13 cellular contexts compared by ENCODE assay signal in the genomic region with DNA sequence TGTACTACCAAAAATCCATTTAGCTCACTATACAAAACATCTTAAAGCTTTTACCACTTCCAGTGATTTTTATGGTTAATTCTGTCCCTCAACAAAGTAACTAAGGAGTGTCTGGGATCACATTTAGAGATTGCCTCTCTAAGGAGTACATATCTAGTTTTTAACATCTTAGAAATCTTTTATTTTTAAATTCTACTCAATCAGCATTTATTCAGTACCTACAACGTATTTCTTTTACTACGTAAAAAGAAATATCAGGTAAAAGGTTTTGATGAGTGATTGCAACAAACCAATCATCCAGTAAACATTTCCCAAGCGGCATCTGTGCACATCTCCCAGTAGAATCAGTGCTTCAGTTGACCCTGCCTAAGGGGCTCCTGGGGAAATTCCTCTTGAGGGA. TPM values are rescaled to one million over a fixed set of nuclear protein-coding genes. Genes with fewer than 3 reads are reported as not detected.
DNase-seq lines count a peak whose midpoint lies in the region; ATAC-seq, FAIRE-seq and TF ChIP-seq lines count a peak whose summit lies in the region.
"Had no signal": no experiment of that assay in that cellular context is flagged by ENCODE, and none has a peak within 500 bp of the region (broad histone marks: within the 10 kb centered on the region; RNA-seq: fewer than 3 reads in every experiment).

No MANE protein-coding gene starts in this region.

- CTCF ChIA-PET in Caco-2 (lab: Charles Lee): no interaction called here
- CTCF ChIA-PET in K562 (lab: Yijun Ruan, JAX; ENCODE audit: low intra/inter-chr PET ratio): no interaction called here

- no TSS peak for BruUV-seq in Caco-2 (replicated peaks; lab: Mats Ljungman, UMichigan)
- no TSS peak for BruUV-seq in K562 (replicated peaks; lab: Mats Ljungman, UMichigan)

- ATAC-seq in K562 (0 out of 3 replicates have a peak, but pooled peaks have one; percentile 22), GM19395 (IDR thresholded peaks at IDR 0.05; ENCODE audit: unreplicated experiment) (no peak)

- H4K20me1 ChIP-seq in K562 (replicated peaks; ENCODE audit: control insufficient read depth, insufficient read depth, low read length): 0 out of 2 replicates have a peak, but pooled peaks cover 3% of the 10 kb centered on the region

- POLR2A ChIA-PET in Caco-2 (lab: Charles Lee): no interaction called here
- POLR2A ChIA-PET in K562 (lab: Yijun Ruan, JAX): interaction anchor here (0.6 to 1.6 kb wide), 2 partner anchors 9 to 12 kb away, joined by 3 to 5 read pairs; no protein-coding TSS in a partner anchor

- no peak for TF ChIP-seq EP300 in K562 (IDR thresholded peaks at IDR 0.05; ENCODE audit: low read length)

- no peak overlapping the region for H3K4me3 Mint-ChIP-seq in Caco-2 (ENCODE audit: unreplicated experiment)
- no peak overlapping the region for H3K4me3 Mint-ChIP-seq in T-helper 2 cell treated with Interferon-gamma antibody and Interleukin-4, amounts not matched to agents 5 μg/mL and 100 μg/mL, for 36 hours
- H3K4me3 Mint-ChIP-seq: activated CD4-positive, alpha-beta memory T cell treated with anti-CD3 and anti-CD28 coated beads for 36 hours had no signal

- H3K9me3 ChIP-seq in Caco-2 (no peaks in the 10 kb centered on the region), K562 (replicated peaks; ENCODE audit: control insufficient read depth, insufficient read depth, low read depth, low read length) (no peaks in the 10 kb centered on the region), mesodermal cell (ENCODE audit: control insufficient read depth, low read length) (no peaks in the 10 kb centered on the region), stomach smooth muscle (ENCODE audit: control insufficient read depth in 2 of 2, low read length in 2 of 2) (no peaks in the 10 kb centered on the region)

- H3K4me3 ChIP-seq in Caco-2 (ENCODE audit: low read depth, low read length) (no peak overlapping the region), K562 (no peak overlapping the region), mesodermal cell (ENCODE audit: extremely low read depth, insufficient read depth, low read length, poor library complexity, severe bottlenecking) (no peak overlapping the region), stomach smooth muscle (ENCODE audit: low read length in 2 of 2) (no peak overlapping the region)

- H3K36me3 ChIP-seq in Caco-2 (ENCODE audit: control insufficient read depth, insufficient read depth, low read length) (peaks cover 2% of the 10 kb centered on the region; the same call in 1 of the 2 replicates), K562 (ENCODE audit: control insufficient read depth, insufficient read depth, low read length) (peaks cover 15% of the 10 kb centered on the region; the same call in 2 of the 3 replicates), mesodermal cell (ENCODE audit: control insufficient read depth, insufficient read depth, low read length) (peaks cover 95% of the 10 kb centered on the region), stomach smooth muscle (ENCODE audit: control insufficient read depth in 2 of 2, insufficient read depth in 2 of 2, low read length in 2 of 2) (peaks cover 42 to 45% of the 10 kb centered on the region in 2 donors)

- TF ChIP-seq CTCF in Caco-2 (IDR thresholded peaks at IDR 0.05; ENCODE audit: insufficient read depth in 1 of 2, low read depth in 1 of 2, low read length in 1 of 2, severe bottlenecking in 1 of 2, unreplicated experiment in 1 of 2) (no peak), K562 (IDR thresholded peaks at IDR 0.05 in 2 of 3, conservative IDR thresholded peaks at IDR 0.05 in 1 of 3; ENCODE audit: insufficient read depth in 2 of 3, low read depth in 1 of 3, low read length in 3 of 3) (no peak)

- peaks cover 64% of the 10 kb centered on the region for H3K36me3 Mint-ChIP-seq in Caco-2 (ENCODE audit: insufficient read depth, unreplicated experiment)
- H3K36me3 Mint-ChIP-seq in T-helper 2 cell treated with Interferon-gamma antibody and Interleukin-4, amounts not matched to agents 5 μg/mL and 100 μg/mL, for 36 hours (ENCODE audit: low read depth): no peaks in the 10 kb centered on the region
- H3K36me3 Mint-ChIP-seq: activated CD4-positive, alpha-beta memory T cell treated with anti-CD3 and anti-CD28 coated beads for 36 hours had no signal

- 71% methylated on average over 3 of the region's 3 CpGs for WGBS in K562 (ENCODE audit: insufficient coverage, low coverage, missing lambda C conversion rate)
- 100% methylated on average over 1 of the region's 3 CpGs for WGBS in mesodermal cell (ENCODE audit: insufficient coverage in 2 of 2), 2 experiments

- intact Hi-C loops in Caco-2 (cut with micrococcal nuclease; ENCODE audit: unreplicated experiment): no loop called here
- intact Hi-C loops in K562 (cut with micrococcal nuclease): loop anchor here (10.0 kb wide), 1 partner anchor 56 kb away; no protein-coding TSS in a partner anchor

- TF ChIP-seq RAD21 in K562 (CRISPR knock-in tag; conservative IDR thresholded peaks at IDR 0.05 in 1 of 2, IDR thresholded peaks at IDR 0.05 in 1 of 2): no peak

- H3K4me2 ChIP-seq in K562 (ENCODE audit: insufficient read depth, low read length): no peak overlapping the region

- H3K9ac ChIP-seq in K562 (ENCODE audit: insufficient read depth in 1 of 2, low read depth in 2 of 2, low read length in 2 of 2) (no peak overlapping the region), stomach smooth muscle (ENCODE audit: low read length in 2 of 2) (peak overlapping the region in 1 of 2 donors; percentile 25)

- DNase-seq in Caco-2: no peak
- no peak for DNase-seq in K562 (ENCODE audit: extremely low read depth in 1 of 4, low spot score in 3 of 4)
- no peak for DNase-seq in NCI-H187 (lab: John Stamatoyannopoulos, UW)
- DNase-seq in DMS 273 treated with DMSO at 0.1 percent for 48 hours (lab: John Stamatoyannopoulos, UW): no peak
- no peak for DNase-seq in T-helper 2 cell treated with Interferon-gamma antibody and Interleukin-4, amounts not matched to agents 5 μg/mL and 100 μg/mL, for 36 hours (ENCODE audit: low spot score)
- DNase-seq: activated CD4-positive, alpha-beta memory T cell treated with anti-CD3 and anti-CD28 coated beads for 36 hours; activated T-cell treated with anti-CD3 and anti-CD28 coated beads, Interleukin-2, amount 50 U/mL, for 48 hours; islet precursor cell; NCI-H526 treated with DMSO at 0.1 percent for 48 hours; stimulated activated CD4-positive, alpha-beta T cell treated with anti-CD3 and anti-CD28 coated beads, Interleukin-2, amount 100 ng/mL, for 48 hours had no signal

- no peaks in the 10 kb centered on the region for H3K27me3 Mint-ChIP-seq in Caco-2 (ENCODE audit: insufficient read depth, unreplicated experiment)
- H3K27me3 Mint-ChIP-seq in T-helper 2 cell treated with Interferon-gamma antibody and Interleukin-4, amounts not matched to agents 5 μg/mL and 100 μg/mL, for 36 hours (ENCODE audit: low read depth): peaks cover 9% of the 10 kb centered on the region

- no peaks in the 10 kb centered on the region for H3K79me2 ChIP-seq in K562 (ENCODE audit: control insufficient read depth, insufficient read depth, low read length)

- peak overlapping the region; percentile 4 for H3K27ac Mint-ChIP-seq in Caco-2 (ENCODE audit: unreplicated experiment)
- H3K27ac Mint-ChIP-seq in T-helper 2 cell treated with Interferon-gamma antibody and Interleukin-4, amounts not matched to agents 5 μg/mL and 100 μg/mL, for 36 hours: no peak overlapping the region
- H3K27ac Mint-ChIP-seq: activated CD4-positive, alpha-beta memory T cell treated with anti-CD3 and anti-CD28 coated beads for 36 hours had no signal

- H3K4me1 ChIP-seq in Caco-2: peaks cover 59% of the 10 kb centered on the region
- H3K4me1 ChIP-seq in K562 (replicated peaks in 1 of 2; ENCODE audit: control insufficient read depth in 2 of 2, insufficient read depth in 2 of 2, low read length in 2 of 2): peaks cover 0 to 22% of the 10 kb centered on the region in 2 experiments; a peak in 3 of 5 replicates
- peaks cover 14% of the 10 kb centered on the region for H3K4me1 ChIP-seq in mesodermal cell (ENCODE audit: control insufficient read depth, insufficient read depth, low read length, poor library complexity, severe bottlenecking)
- no peaks in the 10 kb centered on the region for H3K4me1 ChIP-seq in stomach smooth muscle (ENCODE audit: control insufficient read depth, insufficient read depth, low read length)

- H2AFZ ChIP-seq in K562 (ENCODE audit: low read depth, low read length): no peak overlapping the region

- no peak for FAIRE-seq in K562 (lab: Jason Lieb, UNC)

- in situ Hi-C loops in K562 (cut with MboI): no loop called here

- no peaks in the 10 kb centered on the region for H3K9me1 ChIP-seq in K562 (ENCODE audit: control insufficient read depth, insufficient read depth, low read length)

- H3K4me1 Mint-ChIP-seq in Caco-2 (ENCODE audit: low read depth, unreplicated experiment): no peaks in the 10 kb centered on the region
- H3K4me1 Mint-ChIP-seq in T-helper 2 cell treated with Interferon-gamma antibody and Interleukin-4, amounts not matched to agents 5 μg/mL and 100 μg/mL, for 36 hours (ENCODE audit: low read depth): no peaks in the 10 kb centered on the region

- TF ChIP-seq POLR2A in K562 (conservative IDR thresholded peaks at IDR 0.05): no peak

- H3K27me3 ChIP-seq in Caco-2 (replicated peaks; ENCODE audit: control insufficient read depth, insufficient read depth, low read length) (no peaks in the 10 kb centered on the region), K562 (ENCODE audit: control insufficient read depth in 2 of 2, insufficient read depth in 2 of 2, low read length in 2 of 2) (no peaks in the 10 kb centered on the region), stomach smooth muscle (ENCODE audit: control insufficient read depth in 1 of 2, insufficient read depth in 2 of 2, low read length in 2 of 2) (no peaks in the 10 kb centered on the region)

- H3K9me3 Mint-ChIP-seq in Caco-2 (ENCODE audit: unreplicated experiment): no peaks in the 10 kb centered on the region
- no peaks in the 10 kb centered on the region for H3K9me3 Mint-ChIP-seq in T-helper 2 cell treated with Interferon-gamma antibody and Interleukin-4, amounts not matched to agents 5 μg/mL and 100 μg/mL, for 36 hours
- H3K9me3 Mint-ChIP-seq: activated CD4-positive, alpha-beta memory T cell treated with anti-CD3 and anti-CD28 coated beads for 36 hours had no signal

- H3K27ac ChIP-seq in K562 (ENCODE audit: extremely low read depth, low read depth, low read length): no peak overlapping the region
- peak overlapping the region; percentile 70 for H3K27ac ChIP-seq in mesodermal cell (ENCODE audit: low read depth, low read length, severe bottlenecking)
- H3K27ac ChIP-seq in stomach smooth muscle (ENCODE audit: low read length): peak overlapping the region; percentile 64

RNA-seq across cellular contexts. Expression of a gene that starts 31.9 kb away (rescaled TPM):
- 418 and 431 TPM in 2 replicates for total RNA-seq in Caco-2 (2022)
- total RNA-seq in K562 (2011; cell fraction: chromatin; rRNA removed; ENCODE audit: low replicate concordance): 65.8 and 106 TPM in 2 replicates
- total RNA-seq in K562 (2011; cell fraction: nucleolus; rRNA removed): 51.9 and 59.0 TPM in 2 replicates
- 55.5 and 61.5 TPM in 2 replicates for total RNA-seq in K562 (2011; cell fraction: nucleoplasm; rRNA removed)
- total RNA-seq in K562 (2014; rRNA removed): 10.2 and 10.5 TPM in 2 replicates
- 9.8 and 14.5 TPM in 2 replicates for total RNA-seq in K562 (2014; rRNA removed; fragmentation: Illumina TruSeq; extraction: Trizol)
- total RNA-seq in K562 (2015; rRNA removed; fragmentation: Illumina TruSeq; extraction: Trizol): 17.7 and 18.1 TPM in 2 replicates
- total RNA-seq in K562 (2021): 16.6 and 17.3 TPM in 2 replicates
- polyA plus RNA-seq in K562 (2011; rRNA removed): 12.3 and 21.6 TPM in 2 replicates
- polyA plus RNA-seq in K562 (2011; cell fraction: cytosol; rRNA removed): 12.5 and 21.5 TPM in 2 replicates
- 58.9 and 88.5 TPM in 2 replicates for polyA plus RNA-seq in K562 (2011; cell fraction: nucleus; rRNA removed)
- polyA plus RNA-seq in K562 (2012): 15.6 and 25.8 TPM in 2 replicates
- 13.7 and 14.3 TPM in 2 replicates for polyA plus RNA-seq in K562 (2014; fragmentation: Illumina TruSeq; extraction: Trizol)
- 10 to 100 TPM in 1 of 2 experiments, 1 to 10 TPM in 1; 6.0 to 11.7 TPM for polyA plus RNA-seq in K562 (2014; fragmentation: Nextera tagmentation; extraction: Ambion mirVana)
- 9.8 and 16.1 TPM in 2 replicates for polyA plus RNA-seq in K562 (2014; rRNA removed)
- polyA minus RNA-seq in K562 (2011; rRNA and poly(A)+ RNA removed): 30.3 and 34.1 TPM in 2 replicates
- polyA minus RNA-seq in K562 (2011; cell fraction: cytosol; rRNA and poly(A)+ RNA removed): 18.7 and 26.3 TPM in 2 replicates
- polyA minus RNA-seq in K562 (2011; cell fraction: nucleus; rRNA and poly(A)+ RNA removed): 29.2 and 49.0 TPM in 2 replicates
- 263 TPM for polyA plus RNA-seq in mesodermal cell (2013, experiment 1 of 2)
- polyA plus RNA-seq in mesodermal cell (2013, experiment 2 of 2): 252 TPM
- total RNA-seq: activated CD4-positive, alpha-beta memory T cell treated with anti-CD3 and anti-CD28 coated beads for 36 hours had no signal
